In the genomic region with DNA sequence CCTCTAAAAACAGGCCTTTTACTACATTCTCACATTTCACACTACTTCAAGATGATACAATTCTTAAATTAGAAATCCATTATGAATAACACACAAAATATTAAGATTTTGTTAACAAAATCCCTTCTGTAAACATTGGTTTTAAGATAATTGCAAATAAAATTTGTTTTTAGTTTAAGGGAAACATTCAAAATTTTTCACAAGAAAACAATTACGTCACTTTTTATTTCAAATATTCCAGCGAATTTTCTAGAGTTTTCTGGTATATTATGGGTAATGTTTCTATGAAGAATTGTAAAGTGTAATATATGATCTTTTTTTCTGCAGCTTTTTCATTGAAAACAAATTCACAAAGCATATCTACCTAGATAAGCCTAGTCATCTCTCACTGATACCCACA, we compare ENCODE assay signal across 23 cellular contexts. TPM values are rescaled to one million over a fixed set of nuclear protein-coding genes. Genes with fewer than 3 reads are reported as not detected.
A peak's percentile ranks its signal among the peaks of the same experiment; 100 is the strongest.
DNase-seq lines count a peak whose midpoint lies in the region; ATAC-seq, FAIRE-seq and TF ChIP-seq lines count a peak whose summit lies in the region.
"Had no signal": no experiment of that assay in that cellular context is flagged by ENCODE, and none has a peak within 500 bp of the region (broad histone marks: within the 10 kb centered on the region; RNA-seq: fewer than 3 reads in every experiment).

No MANE protein-coding gene starts in this region.

- ATAC-seq in HepG2 (no peak), right lobe of liver (no peak), GM21619 (IDR thresholded peaks at IDR 0.05; ENCODE audit: unreplicated experiment) (no peak)
- ATAC-seq: PC-3, SK-N-SH treated with all-trans-retinoic acid at 6 μM for 48 hours had no signal

- H3K27me3 ChIP-seq in HepG2 (ENCODE audit: control insufficient read depth in 1 of 2, insufficient read depth in 2 of 2, low read length in 2 of 2) (peaks cover 0 to under 1% of the 10 kb centered on the region in 2 experiments; a peak in 1 of 5 replicates), right lobe of liver (no peaks in the 10 kb centered on the region), neural cell (ENCODE audit: insufficient read depth, low read depth, low read length) (peaks cover 5% of the 10 kb centered on the region), colonic mucosa (peaks cover 6% of the 10 kb centered on the region)

- H3K9ac ChIP-seq in HepG2 (ENCODE audit: insufficient read depth, low read depth, low read length) (no peak overlapping the region), neural cell (ENCODE audit: low read length) (no peak overlapping the region), colonic mucosa (ENCODE audit: low read depth in 2 of 2, low read length in 2 of 2) (no peak overlapping the region)

- in situ Hi-C loops in HepG2 (cut with HindIII; ENCODE audit: extremely low pct_ligation_motif_present, low pct_unique_long_range_greater_than_20kb), result no loop called here

- H3K4me3 ChIP-seq in HepG2 (replicated peaks in 1 of 3; ENCODE audit: insufficient read depth in 1 of 3, low read depth in 2 of 3, low read length in 3 of 3) (no peak overlapping the region), right lobe of liver (no peak overlapping the region), neural cell (ENCODE audit: low read length) (peak overlapping the region; percentile 72), colonic mucosa (no peak overlapping the region)

- CTCF ChIA-PET in HepG2 (lab: Yijun Ruan, JAX; ENCODE audit: low intra/inter-chr PET ratio, low total read pairs), result no interaction called here

- BruUV-seq in HepG2 (replicated peaks; lab: Mats Ljungman, UMichigan), result no TSS peak

- H3K4me2 ChIP-seq in HepG2 (ENCODE audit: low read depth, low read length) (no peak overlapping the region), neural cell (ENCODE audit: low read length) (no peak overlapping the region)

- TF ChIP-seq EP300 in HepG2 (IDR thresholded peaks at IDR 0.05; ENCODE audit: low read depth in 2 of 2, low read length in 2 of 2) (no peak), HepG2 (CRISPR knock-in tag; IDR thresholded peaks at IDR 0.05; ENCODE audit: borderline replicate concordance) (no peak), neural cell (conservative IDR thresholded peaks at IDR 0.05; ENCODE audit: poor library complexity, severe bottlenecking) (no peak)

- H3K9me3 ChIP-seq in HepG2 (ENCODE audit: low read length) (no peaks in the 10 kb centered on the region), right lobe of liver (no peaks in the 10 kb centered on the region), neural cell (ENCODE audit: low read length) (no peaks in the 10 kb centered on the region), colonic mucosa (no peaks in the 10 kb centered on the region)

- H3K79me2 ChIP-seq in HepG2 (ENCODE audit: insufficient read depth, low read length) (no peaks in the 10 kb centered on the region), neural cell (replicated peaks; ENCODE audit: insufficient read depth, low read length) (peaks cover 31% of the 10 kb centered on the region)

- 4% methylated on average over 2 of the region's 2 CpGs for WGBS in HepG2 (ENCODE audit: low lambda C conversion rate)
- 68% methylated on average over 2 of the region's 2 CpGs for WGBS in right lobe of liver (ENCODE audit: insufficient coverage, low coverage, low lambda C conversion rate, missing lambda C conversion rate)

- POLR2A ChIA-PET in HepG2 (lab: Yijun Ruan, JAX), result no interaction called here

- intact Hi-C loops in HepG2 (cut with micrococcal nuclease; ENCODE audit: unreplicated experiment) (no loop called here), right lobe of liver (cut with DNase I) (no loop called here), colonic mucosa (cut with DNase I) (no loop called here)

- H3K4me1 ChIP-seq in HepG2 (ENCODE audit: insufficient read depth, low read length), result no peaks in the 10 kb centered on the region
- H3K4me1 ChIP-seq in right lobe of liver, result no peaks in the 10 kb centered on the region
- H3K4me1 ChIP-seq in colonic mucosa, result no peaks in the 10 kb centered on the region

- TF ChIP-seq CTCF in HepG2 (CRISPR knock-in tag; IDR thresholded peaks at IDR 0.05) (no peak), right lobe of liver (IDR thresholded peaks at IDR 0.05) (no peak), neural cell (IDR thresholded peaks at IDR 0.05; ENCODE audit: poor library complexity, severe bottlenecking) (no peak), colonic mucosa (IDR thresholded peaks at IDR 0.05) (no peak)

- no peaks in the 10 kb centered on the region for H3K9me2 ChIP-seq in neural cell (ENCODE audit: insufficient read depth, low read length)

- DNase-seq in HepG2 (ENCODE audit: low spot score), result no peak
- DNase-seq in right lobe of liver, result no peak
- peak; percentile 24 for DNase-seq in cerebellar cortex (ENCODE audit: low spot score)
- DNase-seq in colonic mucosa, result no peak
- DNase-seq in OCI-M1 (lab: John Stamatoyannopoulos, UW), result no peak
- no peak for DNase-seq in D341Med (ENCODE audit: low spot score)
- DNase-seq: HCEC 1CT, Kasumi-1, NCI-H2029, NCI-H446, NCI-H524 treated with DMSO at 0.1 percent for 48 hours, NCI-H774, PC-3 had no signal

- no peak for FAIRE-seq in HepG2 (lab: Jason Lieb, UNC)
- FAIRE-seq: G401.6, H1 had no signal

- H4K20me1 ChIP-seq in HepG2 (ENCODE audit: insufficient read depth, low read length) (no peaks in the 10 kb centered on the region), neural cell (ENCODE audit: insufficient read depth) (no peaks in the 10 kb centered on the region)

- H2AFZ ChIP-seq in HepG2 (ENCODE audit: low read length), result no peak overlapping the region
- no peak overlapping the region for H2AFZ ChIP-seq in neural cell (ENCODE audit: low read depth, low read length)

- TF ChIP-seq RAD21 in HepG2 (CRISPR knock-in tag; IDR thresholded peaks at IDR 0.05) (no peak), neural cell (conservative IDR thresholded peaks at IDR 0.05) (no peak)

- H3K27ac ChIP-seq in HepG2 (ENCODE audit: extremely low read length, insufficient read depth, low read length), result no peak overlapping the region
- no peak overlapping the region for H3K27ac ChIP-seq in right lobe of liver
- H3K27ac ChIP-seq in neural cell (ENCODE audit: low read length), result no peak overlapping the region
- H3K27ac ChIP-seq in colonic mucosa, result no peak overlapping the region
- H3K27ac ChIP-seq: 22Rv1, HL-60 had no signal

- no peaks in the 10 kb centered on the region for H3K36me3 ChIP-seq in HepG2 (replicated peaks in 1 of 2; ENCODE audit: control insufficient read depth in 1 of 2, insufficient read depth in 2 of 2, low read length in 2 of 2)
- no peaks in the 10 kb centered on the region for H3K36me3 ChIP-seq in right lobe of liver
- no peaks in the 10 kb centered on the region for H3K36me3 ChIP-seq in neural cell (ENCODE audit: insufficient read depth, low read length)
- no peaks in the 10 kb centered on the region for H3K36me3 ChIP-seq in colonic mucosa

- no peak for TF ChIP-seq POLR2A in HepG2 (IDR thresholded peaks at IDR 0.05; ENCODE audit: insufficient read depth in 1 of 2, low read depth in 2 of 2, low read length in 2 of 2)
- TF ChIP-seq POLR2A in right lobe of liver (IDR thresholded peaks at IDR 0.05), result no peak

- no peaks in the 10 kb centered on the region for H3F3A ChIP-seq in neural cell (ENCODE audit: insufficient read depth, low read length, poor library complexity, severe bottlenecking)

TF ChIP-seq in HepG2, 621 proteins besides CTCF, POLR2A, EP300 and RAD21:
- TF ChIP-seq ATF7 (IDR thresholded peaks at IDR 0.05) (peak; percentile 91), ATF7 (CRISPR knock-in tag; IDR thresholded peaks at IDR 0.05) (no peak), CREB1 (IDR thresholded peaks at IDR 0.05) (0 out of 2 replicates have a peak, but pooled peaks have one; percentile 7), CREB1 (CRISPR knock-in tag; IDR thresholded peaks at IDR 0.05) (no peak), ARHGAP35 (CRISPR knock-in tag; IDR thresholded peaks at IDR 0.05; ENCODE audit: borderline replicate concordance) (no peak)
TF ChIP-seq in HepG2: peak in this region for 2.

TF ChIP-seq in neural cell, 6 proteins besides CTCF, POLR2A, EP300 and RAD21 (continues in another document):
- TF ChIP-seq TAF1 (IDR thresholded peaks at IDR 0.05; ENCODE audit: low read depth), result no peak
- no peak for TF ChIP-seq SMC3 (conservative IDR thresholded peaks at IDR 0.05; ENCODE audit: poor library complexity)
- TF ChIP-seq EZH2 (IDR thresholded peaks at IDR 0.05; ENCODE audit: borderline replicate concordance, insufficient read depth, low read length, poor library complexity, severe bottlenecking), result no peak

RNA-seq across cellular contexts. Expression of a gene that starts 5.9 kb away (rescaled TPM):
- total RNA-seq in HepG2 (2016; rRNA removed; fragmentation: Illumina TruSeq; extraction: Trizol) (not detected in 2 replicates), right lobe of liver (1 to 10 TPM in 2 of 6 experiments, under 1 TPM in 3, not detected in 1; 0.51 to 1.8 (median 0.92) TPM), colonic mucosa (under 1 TPM in 1 of 2 donors, not detected in 1; 0.42 TPM)
- not detected in 2 replicates for total RNA-seq in HepG2 (2016; cell fraction: cytosol; rRNA removed; fragmentation: Illumina TruSeq; extraction: Trizol; ENCODE audit: low read depth)
- not detected in 2 replicates for total RNA-seq in HepG2 (2016; cell fraction: insoluble cytoplasmic fraction; rRNA removed; fragmentation: Illumina TruSeq; extraction: Trizol)
- total RNA-seq in HepG2 (2016; cell fraction: membrane; rRNA removed; fragmentation: Illumina TruSeq; extraction: Trizol), result not detected in 2 replicates
- not detected in 2 replicates for total RNA-seq in HepG2 (2016; cell fraction: nucleus; rRNA removed; fragmentation: Illumina TruSeq; extraction: Trizol)
- polyA plus RNA-seq in HepG2 (2011; rRNA removed) (not detected in 2 replicates), neural cell (8.3 and 12.8 TPM in 2 replicates)
- polyA plus RNA-seq in HepG2 (2011; cell fraction: cytosol; rRNA removed), result not detected in 2 replicates
- not detected in 2 replicates for polyA plus RNA-seq in HepG2 (2011; cell fraction: nucleus; rRNA removed)
- polyA plus RNA-seq in HepG2 (2012), result not detected in 2 replicates
- not detected in 2 replicates for polyA plus RNA-seq in HepG2 (2016; cell fraction: cytosol; fragmentation: Illumina TruSeq; extraction: Trizol; ENCODE audit: low read depth)
- polyA plus RNA-seq in HepG2 (2016; cell fraction: insoluble cytoplasmic fraction; fragmentation: Illumina TruSeq; extraction: Trizol; ENCODE audit: low read depth), result not detected in 2 replicates
- polyA plus RNA-seq in HepG2 (2016; cell fraction: membrane; fragmentation: Illumina TruSeq; extraction: Trizol; ENCODE audit: low read depth), result not detected in 2 replicates
- not detected in 2 replicates for polyA plus RNA-seq in HepG2 (2016; cell fraction: nucleus; fragmentation: Illumina TruSeq; extraction: Trizol; ENCODE audit: insufficient read depth, low read depth)
- polyA minus RNA-seq in HepG2 (2011; rRNA and poly(A)+ RNA removed; ENCODE audit: low replicate concordance), result not detected in 2 replicates
- polyA minus RNA-seq in HepG2 (2011; cell fraction: cytosol; rRNA and poly(A)+ RNA removed), result not detected in 2 replicates
- polyA minus RNA-seq in HepG2 (2011; cell fraction: nucleus; rRNA and poly(A)+ RNA removed), result not detected in 2 replicates
- polyA minus RNA-seq in neural cell, result 36.5 and 45.4 TPM in 2 replicates
- total RNA-seq: B cell, Daoy, H1, MCF 10A, PC-3 had no signal
- polyA plus RNA-seq: H1 had no signal
